In genomic region chr4:81754169-81754568, GRCh38 we compare ENCODE assay signal across 23 cellular contexts.
"Had no signal": no experiment of that assay in that cellular context is flagged by ENCODE, and none has a peak within 500 bp of the region (broad histone marks: within the 10 kb centered on the region; RNA-seq: fewer than 3 reads in every experiment).

No MANE protein-coding gene starts in this region.

- DNase-seq: activated CD4-positive, alpha-beta T cell treated with anti-CD3 and anti-CD28 coated beads, Interleukin-2, amount 50 U/mL, for 4 hours; activated CD8-positive, alpha-beta memory T cell treated with anti-CD3 and anti-CD28 coated beads, Interleukin-2, amount 50 U/mL, for 48 hours; activated naive CD4-positive, alpha-beta T cell; activated naive CD8-positive, alpha-beta T cell treated with anti-CD3 and anti-CD28 coated beads for 36 hours; activated T-cell treated with anti-CD3 and anti-CD28 coated beads, Interleukin-2, amount 50 U/mL, for 4 hours; dermis blood vessel endothelial cell; effector CD8-positive, alpha-beta T cell; heart right ventricle; kidney; left ventricle myocardium inferior; naive thymus-derived CD8-positive, alpha-beta T cell; right cardiac atrium; stimulated activated CD4-positive, alpha-beta T cell treated with anti-CD3 and anti-CD28 coated beads, Interleukin-4, amount 100 ng/mL, for 24 hours; stimulated activated naive CD4-positive, alpha-beta T cell treated with Interleukin-2 at 50 U/mL for 16 hours; T-helper 1 cell; upper lobe of right lung had no signal

- H3K9me3 Mint-ChIP-seq: activated naive CD8-positive, alpha-beta T cell treated with anti-CD3 and anti-CD28 coated beads for 36 hours; activated T-cell treated with anti-CD3 and anti-CD28 coated beads, Interleukin-2, amount 50 U/mL, for 4 hours; activated T-helper 2 cell treated with anti-CD3 and anti-CD28 coated beads, Interferon-gamma antibody, Interleukin-2, Interleukin-4, amounts not matched to agents 10 μg/mL and 5 μg/mL and 100 μg/mL, durations not matched to agents 14 hours and 24 hours and 36 hours; mesothelial cell of epicardium; WTC11 had no signal

- FAIRE-seq: astrocyte, kidney had no signal

- H3K9me3 ChIP-seq: esophagus muscularis mucosa, gastroesophageal sphincter, heart right ventricle, left ventricle myocardium inferior, upper lobe of right lung had no signal

- H3K4me1 ChIP-seq: esophagus muscularis mucosa, gastroesophageal sphincter, heart right ventricle, left ventricle myocardium inferior, upper lobe of right lung had no signal

- H3K36me3 Mint-ChIP-seq: activated naive CD8-positive, alpha-beta T cell treated with anti-CD3 and anti-CD28 coated beads for 36 hours; mesothelial cell of epicardium; naive thymus-derived CD8-positive, alpha-beta T cell; WTC11 had no signal

- H3K27ac ChIP-seq: esophagus muscularis mucosa, gastroesophageal sphincter, heart right ventricle, left ventricle myocardium inferior, upper lobe of right lung had no signal

- H3K27ac Mint-ChIP-seq: activated naive CD8-positive, alpha-beta T cell treated with anti-CD3 and anti-CD28 coated beads for 36 hours; activated T-helper 2 cell treated with anti-CD3 and anti-CD28 coated beads, Interferon-gamma antibody, Interleukin-2, Interleukin-4, amounts not matched to agents 10 μg/mL and 5 μg/mL and 100 μg/mL, durations not matched to agents 14 hours and 24 hours and 36 hours; mesothelial cell of epicardium; naive thymus-derived CD8-positive, alpha-beta T cell; progenitor cell of endocrine pancreas; WTC11 had no signal

- ATAC-seq: activated T-cell treated with anti-CD3 and anti-CD28 coated beads, Interleukin-2, amount 50 U/mL, for 4 hours; gastroesophageal sphincter; heart right ventricle; naive thymus-derived CD8-positive, alpha-beta T cell; right cardiac atrium; upper lobe of right lung; WTC11 had no signal

- H3K27me3 ChIP-seq: esophagus muscularis mucosa, gastroesophageal sphincter, heart right ventricle, upper lobe of right lung had no signal

- H3K4me3 Mint-ChIP-seq: activated naive CD8-positive, alpha-beta T cell treated with anti-CD3 and anti-CD28 coated beads for 36 hours; activated T-cell treated with anti-CD3 and anti-CD28 coated beads, Interleukin-2, amount 50 U/mL, for 4 hours; mesothelial cell of epicardium; naive thymus-derived CD8-positive, alpha-beta T cell; WTC11 had no signal

- H3K36me3 ChIP-seq: esophagus muscularis mucosa, gastroesophageal sphincter, heart right ventricle, left ventricle myocardium inferior, upper lobe of right lung had no signal

- H3K27me3 Mint-ChIP-seq: activated naive CD8-positive, alpha-beta T cell treated with anti-CD3 and anti-CD28 coated beads for 36 hours; naive thymus-derived CD8-positive, alpha-beta T cell; progenitor cell of endocrine pancreas had no signal

- H3K4me1 Mint-ChIP-seq: WTC11 had no signal

- H3K4me3 ChIP-seq: esophagus muscularis mucosa, gastroesophageal sphincter, heart right ventricle, left ventricle myocardium inferior, upper lobe of right lung had no signal
